ENCODE assay signal across 15 cellular contexts in genomic region chr2:7639476-7639875, GRCh38.
"Had no signal": no experiment of that assay in that cellular context is flagged by ENCODE, and none has a peak within 500 bp of the region (broad histone marks: within the 10 kb centered on the region; RNA-seq: fewer than 3 reads in every experiment).

No MANE protein-coding gene starts in this region.

- H3K4me1 ChIP-seq: ascending aorta, gastroesophageal sphincter had no signal

- H3K36me3 ChIP-seq: ascending aorta, gastroesophageal sphincter, transverse colon had no signal

- ATAC-seq: activated CD4-positive, alpha-beta T cell treated with anti-CD3 and anti-CD28 coated beads for 36 hours; gastroesophageal sphincter; stimulated activated naive CD8-positive, alpha-beta T cell treated with anti-CD3 and anti-CD28 coated beads, Interleukin-15, Interleukin-2, amounts not matched to agents 100 U/mL and 50 U/mL, for 24 hours; WTC11 had no signal

- H3K27ac ChIP-seq: ascending aorta, gastroesophageal sphincter, transverse colon had no signal

- H3K27me3 ChIP-seq: ascending aorta, gastroesophageal sphincter, transverse colon had no signal

- H3K4me3 ChIP-seq: ascending aorta, gastroesophageal sphincter, transverse colon had no signal

- DNase-seq: activated CD4-positive, alpha-beta T cell treated with anti-CD3 and anti-CD28 coated beads for 36 hours; activated CD4-positive, alpha-beta T cell treated with anti-CD3 and anti-CD28 coated beads, Interleukin-2, amount 50 U/mL, for 48 hours; activated gamma-delta T cell; cerebellar nuclear complex; effector CD4-positive, alpha-beta T cell; mammary epithelial cell; midbrain; occipital lobe; retina; stimulated activated CD4-positive, alpha-beta T cell treated with anti-CD3 and anti-CD28 coated beads, Interleukin-2, amount 100 ng/mL, for 24 hours; stimulated activated naive CD8-positive, alpha-beta T cell treated with anti-CD3 and anti-CD28 coated beads, Interleukin-15, Interleukin-2, amounts not matched to agents 100 U/mL and 50 U/mL, for 24 hours; transverse colon had no signal
